8 cellular contexts compared by ENCODE assay signal in the genomic region with DNA sequence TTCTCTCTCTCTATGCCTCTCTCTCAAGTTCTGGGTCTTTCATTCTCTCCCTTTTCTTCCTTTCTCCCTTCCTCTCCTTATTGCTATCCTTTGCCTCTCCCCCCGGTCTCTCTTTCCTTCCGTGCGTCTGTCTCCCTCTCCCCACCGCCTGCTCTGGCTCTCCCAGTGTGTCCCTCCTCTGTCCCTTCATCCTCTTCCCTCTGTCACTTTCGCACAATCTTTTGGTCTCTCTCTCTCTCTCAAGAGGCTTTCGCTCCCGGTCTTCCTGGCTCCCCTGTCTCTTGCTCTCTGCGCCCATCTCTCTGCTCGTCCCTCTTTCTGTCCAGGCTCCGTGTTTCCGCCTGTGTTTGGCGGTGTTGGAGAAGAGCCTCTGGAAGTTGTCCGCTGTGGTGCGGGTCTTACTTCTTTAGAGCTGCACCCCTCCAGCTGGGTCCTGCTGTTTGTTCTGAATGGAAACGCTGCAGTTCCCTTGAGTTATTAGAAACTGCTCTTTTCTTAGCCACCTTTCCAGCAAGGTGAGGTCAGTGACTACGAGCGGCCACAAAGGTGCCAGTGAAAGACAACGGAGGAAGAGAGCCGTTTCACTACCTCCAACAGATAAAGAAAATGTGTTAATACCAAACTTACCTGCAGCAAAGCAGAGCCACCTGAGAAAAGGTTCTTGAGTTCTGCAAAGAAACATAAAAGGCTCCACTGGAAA. TPM values are rescaled to one million over a fixed set of nuclear protein-coding genes. Genes with fewer than 3 reads are reported as not detected.
A peak's percentile ranks its signal among the peaks of the same experiment; 100 is the strongest.
DNase-seq lines count a peak whose midpoint lies in the region; ATAC-seq and TF ChIP-seq lines count a peak whose summit lies in the region.

No MANE protein-coding gene starts in this region.

- H3K4me3 ChIP-seq in PC-9, result peak overlapping the region; percentile 45; the same call in 1 of the 2 replicates
- H3K4me3 ChIP-seq in fibroblast of pulmonary artery (replicated peaks; ENCODE audit: low read depth, low read length), result peak overlapping the region; percentile 40
- H3K4me3 ChIP-seq in neuron (ENCODE audit: low read length), result peak overlapping the region; percentile 97

- no peak overlapping the region for H3K27ac Mint-ChIP-seq in CD4-positive, alpha-beta T cell

- CTCF ChIA-PET in CD4-positive, alpha-beta T cell (lab: Charles Lee), result no interaction called here
- CTCF ChIA-PET in PC-9 (lab: Charles Lee), result no interaction called here

- H3K4me3 Mint-ChIP-seq in CD4-positive, alpha-beta T cell, result peak overlapping the region; percentile 57

- no peak overlapping the region for H3K27ac ChIP-seq in CD4-positive, alpha-beta T cell (ENCODE audit: low read depth, low read length)
- no peak overlapping the region for H3K27ac ChIP-seq in PC-9

- H3K36me3 ChIP-seq in PC-9 (ENCODE audit: low read depth), result no peaks in the 10 kb centered on the region
- no peaks in the 10 kb centered on the region for H3K36me3 ChIP-seq in neuron (ENCODE audit: insufficient read depth, low read length)

- no peaks in the 10 kb centered on the region for H3F3A ChIP-seq in PC-9 (ENCODE audit: insufficient read depth, low read depth)

- no peaks in the 10 kb centered on the region for H3K9me3 Mint-ChIP-seq in CD4-positive, alpha-beta T cell

- 0 out of 2 replicates have a peak, but pooled peaks cover 4% of the 10 kb centered on the region for H3K4me1 ChIP-seq in PC-9 (replicated peaks; ENCODE audit: insufficient read depth)
- H3K4me1 ChIP-seq in neuron (ENCODE audit: insufficient read depth, low read length), result peaks cover 40% of the 10 kb centered on the region

- H3K36me3 Mint-ChIP-seq in CD4-positive, alpha-beta T cell (ENCODE audit: low read depth), result no peaks in the 10 kb centered on the region

- H3K9me2 ChIP-seq in PC-9 (ENCODE audit: insufficient read depth), result no peaks in the 10 kb centered on the region

- intact Hi-C loops in CD4-positive, alpha-beta T cell (cut with DNase I, micrococcal nuclease), result no loop called here
- intact Hi-C loops in PC-9 (cut with micrococcal nuclease; ENCODE audit: unreplicated experiment), result loop anchor here (5.0 to 10.0 kb wide), 3 partner anchors 66 to 338 kb away; no protein-coding TSS in a partner anchor

- POLR2A ChIA-PET in CD4-positive, alpha-beta T cell (lab: Charles Lee), result no interaction called here
- POLR2A ChIA-PET in PC-9 (lab: Charles Lee; ENCODE audit: unreplicated experiment), result no interaction called here

- peaks cover 87% of the 10 kb centered on the region for H3K27me3 Mint-ChIP-seq in CD4-positive, alpha-beta T cell

- BruUV-seq in PC-9 (replicated peaks; lab: Mats Ljungman, UMichigan), result no TSS peak

- H3K4me1 Mint-ChIP-seq in CD4-positive, alpha-beta T cell (ENCODE audit: low read depth), result peaks cover 15% of the 10 kb centered on the region

- no peaks in the 10 kb centered on the region for H3K9me3 ChIP-seq in CD4-positive, alpha-beta T cell (ENCODE audit: control insufficient read depth, low read length)
- H3K9me3 ChIP-seq in PC-9 (ENCODE audit: insufficient read depth, low read depth) (no peaks in the 10 kb centered on the region), neuron (ENCODE audit: low read length) (no peaks in the 10 kb centered on the region)

- H3K27me3 ChIP-seq in CD4-positive, alpha-beta T cell (ENCODE audit: control insufficient read depth, insufficient read depth, low read length), result peaks cover 74% of the 10 kb centered on the region
- H3K27me3 ChIP-seq in PC-9 (ENCODE audit: insufficient read depth, low read depth) (peaks cover 11% of the 10 kb centered on the region), neuron (ENCODE audit: insufficient read depth, low read length) (no peaks in the 10 kb centered on the region)

- H4K20me1 ChIP-seq in PC-9 (ENCODE audit: insufficient read depth), result no peaks in the 10 kb centered on the region

- H2AFZ ChIP-seq in PC-9, result peak overlapping the region; percentile 55
- peak overlapping the region; percentile 72 for H2AFZ ChIP-seq in neuron (ENCODE audit: low read depth, low read length)

- no peaks in the 10 kb centered on the region for H3K79me2 ChIP-seq in PC-9 (ENCODE audit: low read depth)

- ATAC-seq in CD4-positive, alpha-beta T cell (ENCODE audit: poor library complexity), result no peak
- no peak for ATAC-seq in GM18861 (IDR thresholded peaks at IDR 0.05; ENCODE audit: unreplicated experiment)

- TF ChIP-seq CTCF in CD4-positive, alpha-beta T cell (IDR thresholded peaks at IDR 0.05), result no peak
- TF ChIP-seq CTCF in PC-9 (conservative IDR thresholded peaks at IDR 0.05) (no peak), fibroblast of pulmonary artery (IDR thresholded peaks at IDR 0.05; ENCODE audit: low read length, missing control alignments) (no peak)

- DNase-seq in CD4-positive, alpha-beta T cell, result no peak
- DNase-seq in PC-9, result peak in 1 of 2 experiments; percentile 1
- DNase-seq in fibroblast of pulmonary artery (ENCODE audit: low read depth), result no peak
- DNase-seq in NCI-H2171 treated with DMSO at 0.1 percent for 48 hours (lab: John Stamatoyannopoulos, UW), result no peak
- no peak for DNase-seq in NK-92 (lab: John Stamatoyannopoulos, UW; ENCODE audit: unreplicated experiment)
- no peak for DNase-seq in cerebellum (ENCODE audit: low spot score)

- peak overlapping the region; percentile 49 for H3K4me2 ChIP-seq in PC-9

RNA-seq across cellular contexts. Expression of a gene that starts 1.1 kb away (rescaled TPM):
- total RNA-seq in CD4-positive, alpha-beta T cell, result not detected
- 1.1 and 3.2 TPM in 2 replicates for total RNA-seq in PC-9 (2021)
- total RNA-seq in cerebellum, result 26.0 TPM

Comparison
In these comparisons a context has a peak if more than half of its experiments do, and no peak if none do; other contexts are left out.
1. H3K4me3 ChIP-seq: peak in every context shown above with its lines; median percentile 97 in neuron; 45 in PC-9; 40 in fibroblast of pulmonary artery.